ENCODE assay signal across 2 cellular contexts in genomic region chr1:154466136-154466665, GRCh38.
A peak's percentile ranks its signal among the peaks of the same experiment; 100 is the strongest.
TF ChIP-seq lines count a peak whose summit lies in the region.

No MANE protein-coding gene starts in this region.

TF ChIP-seq in HepG2, 621 proteins besides CTCF, POLR2A, EP300 and RAD21:
- TF ChIP-seq AFF4 (CRISPR knock-in tag; IDR thresholded peaks at IDR 0.05) = no peak
- no peak for TF ChIP-seq MIER2 (CRISPR knock-in tag; IDR thresholded peaks at IDR 0.05)
- peak; percentile 97 for TF ChIP-seq MAFF (IDR thresholded peaks at IDR 0.05; ENCODE audit: low read depth, low read length)
- peak; percentile 96 to 98 for TF ChIP-seq MAFK (conservative IDR thresholded peaks at IDR 0.05 in 1 of 2, IDR thresholded peaks at IDR 0.05 in 1 of 2; ENCODE audit: low read length in 2 of 2)

TF ChIP-seq in GM12878, 131 proteins besides CTCF, POLR2A, EP300 and RAD21:
- TF ChIP-seq MYC (IDR thresholded peaks at IDR 0.05; ENCODE audit: insufficient read depth, insufficient read length, insufficient replicate concordance, low read length, severe bottlenecking) = no peak
- 0 out of 2 replicates have a peak, but pooled peaks have one; percentile 44 for TF ChIP-seq BACH1 (IDR thresholded peaks at IDR 0.05; ENCODE audit: borderline replicate concordance)
